Comparison of ENCODE assay signal across 15 cellular contexts in the genomic region with DNA sequence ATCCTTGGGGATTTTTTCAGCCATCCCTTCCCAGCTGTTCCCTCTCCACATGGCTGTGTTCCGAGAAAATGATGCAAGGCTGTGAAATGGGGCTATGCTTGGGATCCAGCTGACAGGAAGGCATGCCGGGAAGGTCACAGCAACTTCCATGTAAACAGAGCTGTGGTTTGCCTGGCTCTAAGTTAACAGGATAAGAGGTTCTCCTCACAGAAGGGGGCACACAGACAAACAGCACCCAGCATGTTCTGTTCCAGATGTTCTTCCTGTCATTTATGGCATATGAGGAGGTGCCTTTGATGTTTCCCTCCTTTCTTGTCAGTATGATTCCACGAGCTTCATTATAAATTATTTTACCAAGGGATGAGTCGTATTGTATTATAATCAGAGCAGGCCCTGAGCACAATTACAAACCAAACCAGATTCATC.
DNase-seq lines count a peak whose midpoint lies in the region; ATAC-seq and TF ChIP-seq lines count a peak whose summit lies in the region.
"Had no signal": no experiment of that assay in that cellular context is flagged by ENCODE, and none has a peak within 500 bp of the region (broad histone marks: within the 10 kb centered on the region; RNA-seq: fewer than 3 reads in every experiment).

No MANE protein-coding gene starts in this region.

- peak; percentile 78 for DNase-seq in AG10803 (ENCODE audit: low read depth)
- peak; percentile 46 for DNase-seq in NCI-H510A treated with DMSO at 0.1 percent for 48 hours (lab: John Stamatoyannopoulos, UW)
- DNase-seq in endodermal cell, result peak; percentile 69
- DNase-seq in mucosa of descending colon, result peak; percentile 15 to 27 (median 19)
- DNase-seq in NCI-H1105 treated with DMSO at 0.1 percent for 48 hours (lab: John Stamatoyannopoulos, UW), result no peak
- no peak for DNase-seq in RWPE1 (ENCODE audit: low spot score)
- no peak for DNase-seq in iPS-NIHi11 (ENCODE audit: low spot score)
- DNase-seq: activated T-cell treated with anti-CD3 and anti-CD28 coated beads, Interleukin-2, amount 50 U/mL, for 72 hours; CD4-positive, alpha-beta memory T cell; dorsolateral prefrontal cortex; NCI-H2171; spleen; stimulated activated naive CD8-positive, alpha-beta T cell treated with anti-CD3 and anti-CD28 coated beads, Interleukin-15, Interleukin-2, amounts not matched to agents 100 U/mL and 50 U/mL, for 24 hours; T1000 had no signal

- H3K9ac ChIP-seq in endodermal cell (ENCODE audit: extremely low read depth, low read length, poor library complexity, severe bottlenecking), result no peak overlapping the region

- H3K27me3 ChIP-seq in endodermal cell (ENCODE audit: control insufficient read depth, insufficient read depth, low read length, poor library complexity, severe bottlenecking), result no peaks in the 10 kb centered on the region
- H3K27me3 ChIP-seq: dorsolateral prefrontal cortex, spleen had no signal

- CTCF ChIA-PET in RWPE1 (lab: Yijun Ruan, JAX), result interaction anchor here (0.9 kb wide), 1 partner anchor 16 kb away, joined by 3 read pairs; no protein-coding TSS in a partner anchor

- no peak for ATAC-seq in mucosa of descending colon
- ATAC-seq in HG03432 (IDR thresholded peaks at IDR 0.05; ENCODE audit: unreplicated experiment), result no peak

- no peaks in the 10 kb centered on the region for H3K36me3 ChIP-seq in endodermal cell (ENCODE audit: control insufficient read depth, insufficient read depth, low read length)
- no peaks in the 10 kb centered on the region for H3K36me3 ChIP-seq in mucosa of descending colon (ENCODE audit: low read depth)
- H3K36me3 ChIP-seq: spleen had no signal

- no peaks in the 10 kb centered on the region for H3K9me3 Mint-ChIP-seq in endodermal cell
- H3K9me3 Mint-ChIP-seq: activated T-cell treated with anti-CD3 and anti-CD28 coated beads, Interleukin-2, amount 50 U/mL, for 72 hours had no signal

- H3K4me1 ChIP-seq in endodermal cell (ENCODE audit: control insufficient read depth, insufficient read depth, low read length) (no peaks in the 10 kb centered on the region), mucosa of descending colon (ENCODE audit: low read depth) (no peaks in the 10 kb centered on the region)
- H3K4me1 ChIP-seq: spleen had no signal

- TF ChIP-seq CTCF in AG10803 (conservative IDR thresholded peaks at IDR 0.05; ENCODE audit: low read length) (no peak), endodermal cell (conservative IDR thresholded peaks at IDR 0.05) (no peak), mucosa of descending colon (IDR thresholded peaks at IDR 0.05) (no peak), RWPE1 (conservative IDR thresholded peaks at IDR 0.05; ENCODE audit: low read depth) (no peak)

- H3K4me3 Mint-ChIP-seq in endodermal cell, result no peak overlapping the region
- H3K4me3 Mint-ChIP-seq: activated T-cell treated with anti-CD3 and anti-CD28 coated beads, Interleukin-2, amount 50 U/mL, for 72 hours; CD4-positive, alpha-beta memory T cell had no signal

- no peaks in the 10 kb centered on the region for H3K27me3 Mint-ChIP-seq in endodermal cell (ENCODE audit: insufficient read depth)

- no peak overlapping the region for H3K4me3 ChIP-seq in AG10803 (ENCODE audit: low read length)
- no peak overlapping the region for H3K4me3 ChIP-seq in endodermal cell (ENCODE audit: low read length)
- no peak overlapping the region for H3K4me3 ChIP-seq in mucosa of descending colon
- H3K4me3 ChIP-seq: dorsolateral prefrontal cortex, spleen had no signal

- 75 to 80% methylated on average over 2 to 4 of the region's 4 CpGs for WGBS in endodermal cell (ENCODE audit: insufficient coverage in 1 of 2, insufficient read length in 1 of 2), 2 experiments

- H3K27ac ChIP-seq in endodermal cell (ENCODE audit: low read depth, low read length) (no peak overlapping the region), RWPE1 (no peak overlapping the region)
- H3K27ac ChIP-seq: dorsolateral prefrontal cortex, spleen had no signal

- H3K27ac Mint-ChIP-seq in endodermal cell, result peak overlapping the region; percentile 79
- H3K27ac Mint-ChIP-seq: activated T-cell treated with anti-CD3 and anti-CD28 coated beads, Interleukin-2, amount 50 U/mL, for 72 hours; CD4-positive, alpha-beta memory T cell had no signal

- peaks cover 19% of the 10 kb centered on the region for H3K4me1 Mint-ChIP-seq in endodermal cell
- H3K4me1 Mint-ChIP-seq: CD4-positive, alpha-beta memory T cell had no signal

- no peaks in the 10 kb centered on the region for H3K36me3 Mint-ChIP-seq in endodermal cell (ENCODE audit: low read depth)
- H3K36me3 Mint-ChIP-seq: CD4-positive, alpha-beta memory T cell had no signal

- no peaks in the 10 kb centered on the region for H3K9me3 ChIP-seq in endodermal cell (ENCODE audit: control insufficient read depth, low read length)
- H3K9me3 ChIP-seq in mucosa of descending colon, result no peaks in the 10 kb centered on the region
- H3K9me3 ChIP-seq: spleen had no signal

- POLR2A ChIA-PET in RWPE1 (lab: Yijun Ruan, JAX; ENCODE audit: low non-redundant PET), result no interaction called here

- intact Hi-C loops in mucosa of descending colon (cut with DNase I, micrococcal nuclease), result no loop called here

Comparison
In these comparisons a context has a peak if more than half of its experiments do, and no peak if none do; other contexts are left out.
1. DNase-seq: peak in AG10803 (single experiment), NCI-H510A treated with DMSO at 0.1 percent for 48 hours (single experiment), endodermal cell (single experiment) and mucosa of descending colon (3 of 3); none in NCI-H1105 treated with DMSO at 0.1 percent for 48 hours (single experiment), RWPE1 (single experiment) and iPS-NIHi11 (single experiment).